Comparison of ENCODE assay signal across 42 cellular contexts in the genomic region with DNA sequence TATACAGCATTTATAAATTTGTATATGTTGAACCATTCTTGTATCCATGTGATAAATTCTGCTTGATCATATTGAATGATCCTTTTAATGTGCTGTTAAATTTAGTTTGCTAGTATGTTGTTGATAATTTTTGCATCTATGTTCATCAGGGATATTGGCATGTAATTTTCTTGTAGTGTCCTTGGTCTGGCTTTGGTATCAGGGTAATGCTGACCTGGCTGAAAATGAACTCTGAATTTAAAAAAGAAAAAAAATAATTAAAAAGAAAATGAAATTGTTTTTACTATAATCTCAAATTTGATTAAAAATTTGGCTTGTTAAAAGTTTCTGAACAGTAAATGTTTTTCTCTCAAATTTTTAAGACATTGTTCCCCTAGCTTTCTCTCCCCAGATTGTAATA. TPM values are rescaled to one million over a fixed set of nuclear protein-coding genes. Genes with fewer than 3 reads are reported as not detected.
"Had no signal": no experiment of that assay in that cellular context is flagged by ENCODE, and none has a peak within 500 bp of the region (broad histone marks: within the 10 kb centered on the region; RNA-seq: fewer than 3 reads in every experiment).

No MANE protein-coding gene starts in this region.

- H3K4me3 ChIP-seq: ascending aorta, cardiac muscle cell had no signal

- H3K9me3 Mint-ChIP-seq: activated CD4-positive, alpha-beta T cell treated with anti-CD3 and anti-CD28 coated beads, Interleukin-2, amount 10 ng/mL, durations not matched to agents 24 days and 14 days had no signal

- ATAC-seq: activated CD8-positive, alpha-beta T cell treated with anti-CD3 and anti-CD28 coated beads for 36 hours; activated naive CD8-positive, alpha-beta T cell treated with anti-CD3 and anti-CD28 coated beads, Interleukin-2, amount 50 U/mL, for 24 hours; activated T-cell treated with anti-CD3 and anti-CD28 coated beads, Interleukin-2, amount 50 U/mL, for 4 hours; activated T-cell treated with anti-CD3 and anti-CD28 coated beads, Interleukin-2, amount 50 U/mL, for 72 hours; activated T-helper 17 cell treated with anti-CD3 and anti-CD28 coated beads, Interleukin-2, amount 50 U/mL, for 72 hours had no signal

- DNase-seq: activated B cell treated with CpG ODN at 0.5 μM for 24 hours; activated CD4-positive, alpha-beta memory T cell treated with anti-CD3 and anti-CD28 coated beads for 36 hours; activated CD4-positive, alpha-beta T cell treated with anti-CD3 and anti-CD28 coated beads for 4 hours; activated CD4-positive, alpha-beta T cell treated with anti-CD3 and anti-CD28 coated beads, Interleukin-2, amount 10 ng/mL, durations not matched to agents 24 days and 14 days; activated CD4-positive, alpha-beta T cell treated with anti-CD3 and anti-CD28 coated beads, Interleukin-2, amount 50 U/mL, for 1 hour; activated CD4-positive, alpha-beta T cell treated with anti-CD3 and anti-CD28 coated beads, Interleukin-2, amount 50 U/mL, for 4 hours; activated CD4-positive, CD25-positive, alpha-beta regulatory T cell treated with anti-CD3 and anti-CD28 coated beads, Interleukin-2, amount 50 U/mL, for 72 hours; activated CD8-positive, alpha-beta memory T cell treated with anti-CD3 and anti-CD28 coated beads, Interleukin-2, amount 50 U/mL, for 4 hours; activated CD8-positive, alpha-beta T cell treated with anti-CD3 and anti-CD28 coated beads for 36 hours; activated effector memory CD4-positive, alpha-beta T cell treated with anti-CD3 and anti-CD28 coated beads, Interleukin-2, amount 50 U/mL, for 16 hours; activated gamma-delta T cell treated with Interleukin-2 at 50 U/mL for 16 hours; activated naive CD4-positive, alpha-beta T cell; activated naive CD4-positive, alpha-beta T cell treated with anti-CD3 and anti-CD28 coated beads, Interleukin-2, amount 10 ng/mL, durations not matched to agents 7 days and 5 days; activated naive CD8-positive, alpha-beta T cell treated with anti-CD3 and anti-CD28 coated beads, Interleukin-2, amount 10 ng/mL, durations not matched to agents 7 days and 5 days; activated naive CD8-positive, alpha-beta T cell treated with anti-CD3 and anti-CD28 coated beads, Interleukin-2, amount 50 U/mL, for 24 hours; activated T-cell treated with anti-CD3 and anti-CD28 coated beads for 4 hours; activated T-cell treated with anti-CD3 and anti-CD28 coated beads, Interleukin-2, amount 50 U/mL, for 1 hour; activated T-cell treated with anti-CD3 and anti-CD28 coated beads, Interleukin-2, amount 50 U/mL, for 4 hours; activated T-cell treated with anti-CD3 and anti-CD28 coated beads, Interleukin-2, amount 50 U/mL, for 72 hours; amygdala; anterior cingulate cortex; caudate nucleus; cerebellar nuclear complex; T-helper 1 cell; T-helper 2 cell; T-helper 9 cell had no signal

- H3K36me3 Mint-ChIP-seq: activated CD4-positive, alpha-beta memory T cell treated with anti-CD3 and anti-CD28 coated beads for 36 hours; activated naive CD4-positive, alpha-beta T cell treated with anti-CD3 and anti-CD28 coated beads, Interleukin-2, amount 10 ng/mL, durations not matched to agents 7 days and 5 days; activated naive CD4-positive, alpha-beta T cell treated with anti-CD3 and anti-CD28 coated beads, Interleukin-2, amount 50 U/mL, for 24 hours; activated naive CD8-positive, alpha-beta T cell; activated naive CD8-positive, alpha-beta T cell treated with anti-CD3 and anti-CD28 coated beads, Interleukin-2, amount 10 ng/mL, durations not matched to agents 7 days and 5 days; brain had no signal

- H3K27me3 Mint-ChIP-seq: activated CD4-positive, alpha-beta memory T cell treated with anti-CD3 and anti-CD28 coated beads for 36 hours; activated CD4-positive, alpha-beta T cell treated with anti-CD3 and anti-CD28 coated beads, Interleukin-2, amount 10 ng/mL, durations not matched to agents 24 days and 14 days; activated CD8-positive, alpha-beta T cell treated with anti-CD3 and anti-CD28 coated beads for 36 hours; activated naive CD4-positive, alpha-beta T cell treated with anti-CD3 and anti-CD28 coated beads, Interleukin-2, amount 10 ng/mL, durations not matched to agents 7 days and 5 days; activated naive CD8-positive, alpha-beta T cell; activated naive CD8-positive, alpha-beta T cell treated with anti-CD3 and anti-CD28 coated beads, Interleukin-2, amount 10 ng/mL, durations not matched to agents 7 days and 5 days; activated naive CD8-positive, alpha-beta T cell treated with anti-CD3 and anti-CD28 coated beads, Interleukin-2, amount 50 U/mL, for 24 hours; activated T-helper 17 cell treated with anti-CD3 and anti-CD28 coated beads, Interleukin-2, amount 50 U/mL, for 72 hours; brain; central memory CD8-positive, alpha-beta T cell had no signal

- H3K27me3 ChIP-seq: ascending aorta, cardiac muscle cell had no signal

- H3K4me1 ChIP-seq: ascending aorta had no signal

- H3K4me3 Mint-ChIP-seq: activated B cell treated with CpG ODN at 0.5 μM for 24 hours; activated CD4-positive, alpha-beta memory T cell treated with anti-CD3 and anti-CD28 coated beads for 36 hours; activated CD4-positive, alpha-beta T cell treated with anti-CD3 and anti-CD28 coated beads, Interleukin-2, amount 10 ng/mL, durations not matched to agents 24 days and 14 days; activated CD8-positive, alpha-beta T cell treated with anti-CD3 and anti-CD28 coated beads for 36 hours; activated naive CD4-positive, alpha-beta T cell treated with anti-CD3 and anti-CD28 coated beads, Interleukin-2, amount 10 ng/mL, durations not matched to agents 7 days and 5 days; activated naive CD4-positive, alpha-beta T cell treated with anti-CD3 and anti-CD28 coated beads, Interleukin-2, amount 50 U/mL, for 24 hours; activated naive CD8-positive, alpha-beta T cell; activated naive CD8-positive, alpha-beta T cell treated with anti-CD3 and anti-CD28 coated beads, Interleukin-2, amount 10 ng/mL, durations not matched to agents 7 days and 5 days; activated naive CD8-positive, alpha-beta T cell treated with anti-CD3 and anti-CD28 coated beads, Interleukin-2, amount 50 U/mL, for 24 hours; activated T-cell treated with anti-CD3 and anti-CD28 coated beads, Interleukin-2, amount 50 U/mL, for 4 hours; activated T-cell treated with anti-CD3 and anti-CD28 coated beads, Interleukin-2, amount 50 U/mL, for 72 hours; activated T-helper 1 cell treated with anti-CD3 and anti-CD28 coated beads, Interleukin-12 subunit alpha, Interleukin-12 subunit beta, Interleukin-2, Interleukin-4 antibody, amounts not matched to agents 30 ng/mL and 10 ng/mL and 1 ng/mL, durations not matched to agents 14 hours and 24 hours and 36 hours; activated T-helper 17 cell treated with anti-CD3 and anti-CD28 coated beads, Interleukin-2, amount 50 U/mL, for 72 hours; brain; central memory CD8-positive, alpha-beta T cell; T-helper 1 cell treated with Interleukin-12 subunit alpha and Interleukin-12 subunit beta and Interleukin-4 antibody, amounts not matched to agents 30 μg/mL and 1 μg/mL, for 36 hours; T-helper 2 cell treated with Interferon-gamma antibody and Interleukin-4, amounts not matched to agents 5 μg/mL and 100 μg/mL, for 36 hours had no signal

- H3K27ac ChIP-seq: ascending aorta, cardiac muscle cell, VCaP had no signal

- FAIRE-seq: bronchial epithelial cell, TTC549 had no signal

- H3K27ac Mint-ChIP-seq: activated B cell treated with CpG ODN at 0.5 μM for 24 hours; activated CD4-positive, alpha-beta memory T cell treated with anti-CD3 and anti-CD28 coated beads for 36 hours; activated CD4-positive, alpha-beta T cell treated with anti-CD3 and anti-CD28 coated beads, Interleukin-2, amount 10 ng/mL, durations not matched to agents 24 days and 14 days; activated CD8-positive, alpha-beta T cell treated with anti-CD3 and anti-CD28 coated beads for 36 hours; activated naive CD4-positive, alpha-beta T cell treated with anti-CD3 and anti-CD28 coated beads, Interleukin-2, amount 10 ng/mL, durations not matched to agents 7 days and 5 days; activated naive CD4-positive, alpha-beta T cell treated with anti-CD3 and anti-CD28 coated beads, Interleukin-2, amount 50 U/mL, for 24 hours; activated naive CD8-positive, alpha-beta T cell; activated naive CD8-positive, alpha-beta T cell treated with anti-CD3 and anti-CD28 coated beads, Interleukin-2, amount 10 ng/mL, durations not matched to agents 7 days and 5 days; activated naive CD8-positive, alpha-beta T cell treated with anti-CD3 and anti-CD28 coated beads, Interleukin-2, amount 50 U/mL, for 24 hours; activated T-cell treated with anti-CD3 and anti-CD28 coated beads, Interleukin-2, amount 50 U/mL, for 72 hours; activated T-helper 1 cell treated with anti-CD3 and anti-CD28 coated beads, Interleukin-12 subunit alpha, Interleukin-12 subunit beta, Interleukin-2, Interleukin-4 antibody, amounts not matched to agents 30 ng/mL and 10 ng/mL and 1 ng/mL, durations not matched to agents 14 hours and 24 hours and 36 hours; activated T-helper 17 cell treated with anti-CD3 and anti-CD28 coated beads, Interleukin-2, amount 50 U/mL, for 72 hours; brain; T-helper 1 cell treated with Interleukin-12 subunit alpha and Interleukin-12 subunit beta and Interleukin-4 antibody, amounts not matched to agents 30 μg/mL and 1 μg/mL, for 36 hours; T-helper 2 cell treated with Interferon-gamma antibody and Interleukin-4, amounts not matched to agents 5 μg/mL and 100 μg/mL, for 36 hours had no signal

- H3K4me1 Mint-ChIP-seq: activated B cell treated with CpG ODN at 0.5 μM for 24 hours; activated CD4-positive, alpha-beta T cell treated with anti-CD3 and anti-CD28 coated beads, Interleukin-2, amount 10 ng/mL, durations not matched to agents 24 days and 14 days; activated naive CD4-positive, alpha-beta T cell treated with anti-CD3 and anti-CD28 coated beads, Interleukin-2, amount 10 ng/mL, durations not matched to agents 7 days and 5 days; activated naive CD4-positive, alpha-beta T cell treated with anti-CD3 and anti-CD28 coated beads, Interleukin-2, amount 50 U/mL, for 24 hours; activated naive CD8-positive, alpha-beta T cell treated with anti-CD3 and anti-CD28 coated beads, Interleukin-2, amount 10 ng/mL, durations not matched to agents 7 days and 5 days; activated naive CD8-positive, alpha-beta T cell treated with anti-CD3 and anti-CD28 coated beads, Interleukin-2, amount 50 U/mL, for 24 hours; activated T-helper 17 cell treated with anti-CD3 and anti-CD28 coated beads, Interleukin-2, amount 50 U/mL, for 72 hours; brain; central memory CD8-positive, alpha-beta T cell had no signal

- H3K36me3 ChIP-seq: ascending aorta, cardiac muscle cell had no signal

RNA-seq across cellular contexts. Expression of gene RAD51AP2, which starts 46.3 kb away (rescaled TPM):
- total RNA-seq: activated B cell treated with CpG ODN at 0.5 μM for 24 hours; activated CD4-positive, alpha-beta memory T cell treated with anti-CD3 and anti-CD28 coated beads for 36 hours; activated CD4-positive, alpha-beta T cell treated with anti-CD3 and anti-CD28 coated beads, Interleukin-2, amount 10 ng/mL, durations not matched to agents 24 days and 14 days; activated CD8-positive, alpha-beta memory T cell treated with anti-CD3 and anti-CD28 coated beads for 36 hours; activated CD8-positive, alpha-beta T cell treated with anti-CD3 and anti-CD28 coated beads for 36 hours; activated naive CD8-positive, alpha-beta T cell treated with anti-CD3 and anti-CD28 coated beads, Interleukin-2, amount 10 ng/mL, durations not matched to agents 7 days and 5 days; activated T-cell treated with anti-CD3 and anti-CD28 coated beads, Interleukin-2, amount 50 U/mL, for 4 hours; activated T-cell treated with anti-CD3 and anti-CD28 coated beads, Interleukin-2, amount 50 U/mL, for 72 hours; activated T-helper 1 cell treated with anti-CD3 and anti-CD28 coated beads, Interleukin-12 subunit alpha, Interleukin-12 subunit beta, Interleukin-2, Interleukin-4 antibody, amounts not matched to agents 30 ng/mL and 10 ng/mL and 1 ng/mL, durations not matched to agents 14 hours and 24 hours and 36 hours; activated T-helper 17 cell treated with anti-CD3 and anti-CD28 coated beads, Interleukin-2, amount 50 U/mL, for 72 hours; ascending aorta; bronchial epithelial cell; chondrocyte had no signal
- polyA plus RNA-seq: adipose tissue, cardiac muscle cell had no signal
